In the genomic region with DNA sequence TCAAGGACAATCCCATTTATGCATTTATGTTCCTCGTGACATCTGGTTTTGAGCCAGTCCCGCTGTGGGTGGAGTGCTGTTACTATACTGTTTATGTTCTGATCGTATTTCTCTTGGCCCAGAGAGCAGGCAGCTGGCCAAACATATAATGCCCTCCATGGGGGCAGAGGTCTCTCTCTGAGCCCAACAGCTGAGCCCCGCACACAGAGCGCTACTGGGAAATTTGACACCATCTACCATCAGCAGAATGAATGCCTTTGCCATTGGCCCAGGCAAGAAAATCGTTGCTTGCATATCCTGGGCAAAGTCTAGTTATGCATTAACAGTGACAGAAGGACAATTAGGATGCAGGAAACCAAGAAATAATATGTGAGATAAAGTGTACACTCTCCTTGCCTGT, we compare ENCODE assay signal across 8 cellular contexts.
DNase-seq lines count a peak whose midpoint lies in the region; ATAC-seq and TF ChIP-seq lines count a peak whose summit lies in the region.

No MANE protein-coding gene starts in this region.

- H3K27ac Mint-ChIP-seq in mesothelial cell of epicardium, result no peak overlapping the region

- H3K4me3 Mint-ChIP-seq in mesothelial cell of epicardium, result no peak overlapping the region

- H3K36me3 Mint-ChIP-seq in mesothelial cell of epicardium, result no peaks in the 10 kb centered on the region

- peaks cover 5% of the 10 kb centered on the region for H3K27me3 Mint-ChIP-seq in mesothelial cell of epicardium (ENCODE audit: low read depth)

- TF ChIP-seq CTCF in mesothelial cell of epicardium (IDR thresholded peaks at IDR 0.05; ENCODE audit: unreplicated experiment), result no peak

- no peaks in the 10 kb centered on the region for H3K4me1 Mint-ChIP-seq in mesothelial cell of epicardium

- DNase-seq in DMS153 (lab: John Stamatoyannopoulos, UW) (peak; percentile 99), NCI-H187 treated with DMSO at 0.1 percent for 48 hours (lab: John Stamatoyannopoulos, UW) (peak; percentile 86), kidney glomerular epithelial cell (lab: John Stamatoyannopoulos, UW) (peak; percentile 40), medulla oblongata (ENCODE audit: extremely low spot score) (no peak), mesothelial cell of epicardium (ENCODE audit: low spot score in 2 of 2, unreplicated experiment in 2 of 2) (no peak)
- no peak for DNase-seq in activated CD8-positive, alpha-beta memory T cell treated with anti-CD3 and anti-CD28 coated beads, Interleukin-2, amount 50 U/mL, for 48 hours

- ATAC-seq in SK-N-SH treated with all-trans-retinoic acid at 6 μM for 48 hours (peak; percentile 63), GM19467 (IDR thresholded peaks at IDR 0.05; ENCODE audit: unreplicated experiment) (no peak)

- peaks cover 3% of the 10 kb centered on the region for H3K9me3 Mint-ChIP-seq in mesothelial cell of epicardium

TF ChIP-seq in SK-N-SH treated with all-trans-retinoic acid at 6 μM for 48 hours, 23 proteins besides CTCF, POLR2A, EP300 and RAD21:
- TF ChIP-seq GLIS3 (CRISPR knock-in tag; IDR thresholded peaks at IDR 0.05) (no peak), ARNTL (CRISPR knock-in tag; IDR thresholded peaks at IDR 0.05; ENCODE audit: borderline replicate concordance, low read depth) (no peak), RARB (CRISPR knock-in tag; IDR thresholded peaks at IDR 0.05) (no peak), CREB5 (CRISPR knock-in tag; IDR thresholded peaks at IDR 0.05; ENCODE audit: low read depth) (no peak), ESRRG (CRISPR knock-in tag; IDR thresholded peaks at IDR 0.05) (no peak), ZNF70 (CRISPR knock-in tag; IDR thresholded peaks at IDR 0.05) (no peak), BACH2 (CRISPR knock-in tag; IDR thresholded peaks at IDR 0.05; ENCODE audit: borderline replicate concordance) (no peak), CSDC2 (CRISPR knock-in tag; IDR thresholded peaks at IDR 0.05) (no peak), OSR1 (CRISPR knock-in tag; IDR thresholded peaks at IDR 0.05) (no peak), SNAI2 (CRISPR knock-in tag; IDR thresholded peaks at IDR 0.05) (no peak), ZNF8 (CRISPR knock-in tag; IDR thresholded peaks at IDR 0.05) (no peak)
- TF ChIP-seq, protein P1, sequence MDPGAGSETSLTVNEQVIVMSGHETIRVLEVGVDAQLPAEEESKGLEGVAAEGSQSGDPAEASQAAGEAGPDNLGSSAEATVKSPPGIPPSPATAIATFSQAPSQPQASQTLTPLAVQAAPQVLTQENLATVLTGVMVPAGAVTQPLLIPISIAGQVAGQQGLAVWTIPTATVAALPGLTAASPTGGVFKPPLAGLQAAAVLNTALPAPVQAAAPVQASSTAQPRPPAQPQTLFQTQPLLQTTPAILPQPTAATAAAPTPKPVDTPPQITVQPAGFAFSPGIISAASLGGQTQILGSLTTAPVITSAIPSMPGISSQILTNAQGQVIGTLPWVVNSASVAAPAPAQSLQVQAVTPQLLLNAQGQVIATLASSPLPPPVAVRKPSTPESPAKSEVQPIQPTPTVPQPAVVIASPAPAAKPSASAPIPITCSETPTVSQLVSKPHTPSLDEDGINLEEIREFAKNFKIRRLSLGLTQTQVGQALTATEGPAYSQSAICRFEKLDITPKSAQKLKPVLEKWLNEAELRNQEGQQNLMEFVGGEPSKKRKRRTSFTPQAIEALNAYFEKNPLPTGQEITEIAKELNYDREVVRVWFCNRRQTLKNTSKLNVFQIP (CRISPR knock-in tag; IDR thresholded peaks at IDR 0.05; ENCODE audit: borderline replicate concordance, low read depth), result no peak

Comparison
In these comparisons a context has a peak if more than half of its experiments do, and no peak if none do; other contexts are left out.
1. DNase-seq: peak in DMS153 (single experiment), NCI-H187 treated with DMSO at 0.1 percent for 48 hours (single experiment) and kidney glomerular epithelial cell (single experiment); none in medulla oblongata (single experiment), mesothelial cell of epicardium (0 of 2) and activated CD8-positive, alpha-beta memory T cell treated with anti-CD3 and anti-CD28 coated beads, Interleukin-2, amount 50 U/mL, for 48 hours (single experiment).